31 cellular contexts compared by ENCODE assay signal in the genomic region with DNA sequence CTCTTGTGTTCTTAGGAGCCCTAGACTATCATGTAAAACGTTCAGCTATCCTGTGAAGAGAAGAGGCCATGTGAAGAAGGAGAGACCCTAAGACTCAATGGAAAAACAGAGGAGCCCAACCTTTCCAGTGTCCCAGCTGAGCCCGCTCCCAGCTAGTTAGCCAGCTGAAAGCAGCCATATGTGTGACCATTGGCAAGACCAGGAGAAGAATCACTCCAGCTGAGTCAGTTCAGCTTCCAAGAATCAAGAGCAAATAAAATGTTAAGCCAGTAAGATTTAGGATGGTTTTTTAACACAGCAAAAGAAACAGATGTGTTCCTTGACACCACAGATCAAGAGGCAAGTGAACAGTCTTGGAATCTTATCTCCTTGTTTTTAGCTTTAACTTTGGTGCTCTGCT.
DNase-seq lines count a peak whose midpoint lies in the region; ATAC-seq, FAIRE-seq and TF ChIP-seq lines count a peak whose summit lies in the region.
"Had no signal": no experiment of that assay in that cellular context is flagged by ENCODE, and none has a peak within 500 bp of the region (broad histone marks: within the 10 kb centered on the region; RNA-seq: fewer than 3 reads in every experiment).

No MANE protein-coding gene starts in this region.

- H3K4me3 ChIP-seq in A549, result no peak overlapping the region
- H3K4me3 ChIP-seq in PC-9, result no peak overlapping the region
- H3K4me3 ChIP-seq in fibroblast of villous mesenchyme (ENCODE audit: low read depth, low read length), result no peak overlapping the region
- H3K4me3 ChIP-seq: colonic mucosa, K562, upper lobe of right lung had no signal

- no peaks in the 10 kb centered on the region for H3K9me3 Mint-ChIP-seq in osteocyte (ENCODE audit: unreplicated experiment)
- no peaks in the 10 kb centered on the region for H3K9me3 Mint-ChIP-seq in activated T-helper 17 cell treated with anti-CD3 and anti-CD28 coated beads, Interleukin-2, amount 50 U/mL, for 72 hours
- H3K9me3 Mint-ChIP-seq: CD8-positive, alpha-beta T cell; naive thymus-derived CD4-positive, alpha-beta T cell; stimulated activated effector memory CD8-positive, alpha-beta T cell treated with anti-CD3 and anti-CD28 coated beads, Interleukin-12 subunit alpha, Interleukin-12 subunit beta, amount 100 ng/mL, for 72 hours had no signal

- H3K36me3 ChIP-seq in PC-9 (ENCODE audit: low read depth), result 0 out of 2 replicates have a peak, but pooled peaks cover 4% of the 10 kb centered on the region
- H3K36me3 ChIP-seq: BE2C, colonic mucosa, upper lobe of right lung had no signal

- no TSS peak for BruUV-seq in PC-9 (replicated peaks; lab: Mats Ljungman, UMichigan)

- no peak for TF ChIP-seq POLR2A in A549 (IDR thresholded peaks at IDR 0.05; ENCODE audit: low read length)

- no peak overlapping the region for H3K4me3 Mint-ChIP-seq in osteocyte (ENCODE audit: unreplicated experiment)
- H3K4me3 Mint-ChIP-seq in activated T-helper 17 cell treated with anti-CD3 and anti-CD28 coated beads, Interleukin-2, amount 50 U/mL, for 72 hours, result no peak overlapping the region
- H3K4me3 Mint-ChIP-seq: activated CD4-positive, alpha-beta T cell treated with anti-CD3 and anti-CD28 coated beads for 36 hours; activated CD8-positive, alpha-beta T cell treated with anti-CD3 and anti-CD28 coated beads, Interleukin-2, amount 10 ng/mL, durations not matched to agents 7 days and 5 days; activated naive CD8-positive, alpha-beta T cell; CD8-positive, alpha-beta T cell; naive thymus-derived CD4-positive, alpha-beta T cell; stimulated activated effector memory CD8-positive, alpha-beta T cell treated with anti-CD3 and anti-CD28 coated beads, Interleukin-12 subunit alpha, Interleukin-12 subunit beta, amount 100 ng/mL, for 72 hours had no signal

- no peak for TF ChIP-seq CTCF in A549 (IDR thresholded peaks at IDR 0.05)
- no peak for TF ChIP-seq CTCF in PC-9 (conservative IDR thresholded peaks at IDR 0.05)
- no peak for TF ChIP-seq CTCF in fibroblast of villous mesenchyme (IDR thresholded peaks at IDR 0.05; ENCODE audit: insufficient read depth, low read depth, low read length)
- no peak for TF ChIP-seq CTCF in osteocyte (IDR thresholded peaks at IDR 0.05)

- ATAC-seq in A549, result no peak
- no peak for ATAC-seq in GM18873 (IDR thresholded peaks at IDR 0.05; ENCODE audit: low FRiP score, unreplicated experiment)
- no peak for ATAC-seq in activated T-helper 17 cell treated with anti-CD3 and anti-CD28 coated beads, Interleukin-2, amount 50 U/mL, for 72 hours (replicated peaks)
- ATAC-seq: activated CD4-positive, alpha-beta T cell treated with anti-CD3 and anti-CD28 coated beads for 36 hours; activated CD8-positive, alpha-beta T cell treated with anti-CD3 and anti-CD28 coated beads, Interleukin-2, amount 10 ng/mL, durations not matched to agents 7 days and 5 days; CD8-positive, alpha-beta T cell; K562; naive thymus-derived CD4-positive, alpha-beta T cell; stimulated activated effector memory CD8-positive, alpha-beta T cell treated with anti-CD3 and anti-CD28 coated beads, Interleukin-12 subunit alpha, Interleukin-12 subunit beta, amount 100 ng/mL, for 72 hours; upper lobe of right lung had no signal

- TF ChIP-seq RAD21 in A549 (conservative IDR thresholded peaks at IDR 0.05 in 1 of 2, IDR thresholded peaks at IDR 0.05 in 1 of 2), result no peak

- WGBS in A549 (ENCODE audit: missing lambda C conversion rate), result 91% methylated on average over 2 of the region's 2 CpGs

- no peaks in the 10 kb centered on the region for H3K9me3 ChIP-seq in A549
- no peaks in the 10 kb centered on the region for H3K9me3 ChIP-seq in PC-9 (ENCODE audit: insufficient read depth, low read depth)
- H3K9me3 ChIP-seq: BE2C, colonic mucosa, upper lobe of right lung had no signal

- H2AFZ ChIP-seq in PC-9, result no peak overlapping the region

- no peaks in the 10 kb centered on the region for H3K79me2 ChIP-seq in PC-9 (ENCODE audit: low read depth)

- H3K27ac ChIP-seq in A549 (peak overlapping the region; percentile 77 to 89), PC-9 (peak overlapping the region; percentile 97)
- H3K27ac ChIP-seq: colonic mucosa, upper lobe of right lung had no signal

- no peaks in the 10 kb centered on the region for H3K27me3 Mint-ChIP-seq in osteocyte (ENCODE audit: unreplicated experiment)
- no peaks in the 10 kb centered on the region for H3K27me3 Mint-ChIP-seq in activated T-helper 17 cell treated with anti-CD3 and anti-CD28 coated beads, Interleukin-2, amount 50 U/mL, for 72 hours
- H3K27me3 Mint-ChIP-seq: activated CD4-positive, alpha-beta T cell treated with anti-CD3 and anti-CD28 coated beads for 36 hours; activated naive CD8-positive, alpha-beta T cell; naive thymus-derived CD4-positive, alpha-beta T cell had no signal

- DNase-seq in A549 (ENCODE audit: low read depth in 1 of 2, low spot score in 1 of 2) (no peak), PC-9 (no peak), fibroblast of villous mesenchyme (ENCODE audit: low read depth) (peak; percentile 57), osteocyte (ENCODE audit: extremely low spot score, unreplicated experiment) (no peak), RPMI8226 (no peak)
- no peak for DNase-seq in activated CD4-positive, alpha-beta T cell treated with anti-CD3 and anti-CD28 coated beads for 4 hours
- DNase-seq: activated CD4-positive, alpha-beta T cell treated with anti-CD3 and anti-CD28 coated beads for 36 hours; activated CD8-positive, alpha-beta T cell treated with anti-CD3 and anti-CD28 coated beads, Interleukin-2, amount 10 ng/mL, durations not matched to agents 7 days and 5 days; BE2C; CD8-positive, alpha-beta T cell; colonic mucosa; DMS153; effector CD8-positive, alpha-beta T cell; head of caudate nucleus; midbrain; naive thymus-derived CD4-positive, alpha-beta T cell; NCI-H1092 treated with DMSO at 0.1 percent for 48 hours; NCI-H1694 treated with DMSO at 0.1 percent for 48 hours; nucleus accumbens; SHP77; substantia nigra; upper lobe of right lung had no signal

- H3K4me1 ChIP-seq in A549, result peaks cover 63% of the 10 kb centered on the region
- H3K4me1 ChIP-seq in PC-9 (replicated peaks; ENCODE audit: insufficient read depth), result peaks cover 50% of the 10 kb centered on the region
- H3K4me1 ChIP-seq: BE2C, colonic mucosa had no signal

- H3K9me2 ChIP-seq in PC-9 (ENCODE audit: insufficient read depth), result no peaks in the 10 kb centered on the region

- peaks cover 43% of the 10 kb centered on the region for H3F3A ChIP-seq in PC-9 (ENCODE audit: insufficient read depth, low read depth)

- no peaks in the 10 kb centered on the region for H3K36me3 Mint-ChIP-seq in osteocyte (ENCODE audit: unreplicated experiment)
- H3K36me3 Mint-ChIP-seq in activated T-helper 17 cell treated with anti-CD3 and anti-CD28 coated beads, Interleukin-2, amount 50 U/mL, for 72 hours (ENCODE audit: low read depth), result no peaks in the 10 kb centered on the region
- H3K36me3 Mint-ChIP-seq: activated naive CD8-positive, alpha-beta T cell; CD8-positive, alpha-beta T cell; naive thymus-derived CD4-positive, alpha-beta T cell; stimulated activated effector memory CD8-positive, alpha-beta T cell treated with anti-CD3 and anti-CD28 coated beads, Interleukin-12 subunit alpha, Interleukin-12 subunit beta, amount 100 ng/mL, for 72 hours had no signal

- CTCF ChIA-PET in A549 (lab: Yijun Ruan, JAX) (interaction anchor here (1.6 to 7.8 kb wide), 5 partner anchors 26 to 126 kb away, joined by 4 to 60 read pairs (median 10); no protein-coding TSS in a partner anchor), PC-9 (lab: Charles Lee) (no interaction called here)

- TF ChIP-seq EP300 in A549 (IDR thresholded peaks at IDR 0.05), result no peak

- H3K4me1 Mint-ChIP-seq in osteocyte (ENCODE audit: unreplicated experiment), result peaks cover 79% of the 10 kb centered on the region
- H3K4me1 Mint-ChIP-seq in activated T-helper 17 cell treated with anti-CD3 and anti-CD28 coated beads, Interleukin-2, amount 50 U/mL, for 72 hours, result no peaks in the 10 kb centered on the region
- H3K4me1 Mint-ChIP-seq: activated CD4-positive, alpha-beta T cell treated with anti-CD3 and anti-CD28 coated beads for 36 hours had no signal

- H4K20me1 ChIP-seq in PC-9 (ENCODE audit: insufficient read depth), result no peaks in the 10 kb centered on the region

- POLR2A ChIA-PET in A549 (lab: Yijun Ruan, JAX), result interaction anchor here (2.7 kb wide), 1 partner anchor 41 kb away, joined by 30 read pairs; no protein-coding TSS in a partner anchor
- POLR2A ChIA-PET in PC-9 (lab: Charles Lee; ENCODE audit: unreplicated experiment), result no interaction called here

- peak overlapping the region; percentile 74; the same call in 1 of the 3 replicates for H3K4me2 ChIP-seq in A549
- peak overlapping the region; percentile 63; the same call in 1 of the 2 replicates for H3K4me2 ChIP-seq in PC-9

- H3K27me3 ChIP-seq in PC-9 (ENCODE audit: insufficient read depth, low read depth), result no peaks in the 10 kb centered on the region
- H3K27me3 ChIP-seq: BE2C, colonic mucosa, upper lobe of right lung had no signal

- peak overlapping the region; percentile 95 for H3K27ac Mint-ChIP-seq in osteocyte (ENCODE audit: unreplicated experiment)
- no peak overlapping the region for H3K27ac Mint-ChIP-seq in activated T-helper 17 cell treated with anti-CD3 and anti-CD28 coated beads, Interleukin-2, amount 50 U/mL, for 72 hours
- H3K27ac Mint-ChIP-seq: activated CD4-positive, alpha-beta T cell treated with anti-CD3 and anti-CD28 coated beads for 36 hours; activated CD8-positive, alpha-beta T cell treated with anti-CD3 and anti-CD28 coated beads, Interleukin-2, amount 10 ng/mL, durations not matched to agents 7 days and 5 days; activated naive CD8-positive, alpha-beta T cell; CD8-positive, alpha-beta T cell; naive thymus-derived CD4-positive, alpha-beta T cell; stimulated activated effector memory CD8-positive, alpha-beta T cell treated with anti-CD3 and anti-CD28 coated beads, Interleukin-12 subunit alpha, Interleukin-12 subunit beta, amount 100 ng/mL, for 72 hours had no signal

- intact Hi-C loops in PC-9 (cut with micrococcal nuclease; ENCODE audit: unreplicated experiment), result loop anchor here (5.0 kb wide), 1 partner anchor 90 kb away; no protein-coding TSS in a partner anchor

- FAIRE-seq in A549 (lab: Jason Lieb, UNC), result no peak
- FAIRE-seq: A204.1, bronchial epithelial cell, HTR-8/SVneo, K562, keratinocyte had no signal

TF ChIP-seq in A549, 52 proteins besides CTCF, POLR2A, EP300 and RAD21:
- TF ChIP-seq, protein P1, sequence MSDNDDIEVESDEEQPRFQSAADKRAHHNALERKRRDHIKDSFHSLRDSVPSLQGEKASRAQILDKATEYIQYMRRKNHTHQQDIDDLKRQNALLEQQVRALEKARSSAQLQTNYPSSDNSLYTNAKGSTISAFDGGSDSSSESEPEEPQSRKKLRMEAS (IDR thresholded peaks at IDR 0.05), result no peak
- TF ChIP-seq HOXB13 (CRISPR knock-in tag; IDR thresholded peaks at IDR 0.05; ENCODE audit: low read depth), result no peak
